ENCODE assay signal across 16 cellular contexts in genomic region chr6:151448623-151449022, GRCh38. TPM values are rescaled to one million over a fixed set of nuclear protein-coding genes. Genes with fewer than 3 reads are reported as not detected.
DNase-seq lines count a peak whose midpoint lies in the region; ATAC-seq and TF ChIP-seq lines count a peak whose summit lies in the region.
"Had no signal": no experiment of that assay in that cellular context is flagged by ENCODE, and none has a peak within 500 bp of the region (broad histone marks: within the 10 kb centered on the region; RNA-seq: fewer than 3 reads in every experiment).

No MANE protein-coding gene starts in this region.

- ATAC-seq in activated T-helper 17 cell treated with anti-CD3 and anti-CD28 coated beads, Interleukin-2, amount 50 U/mL, for 72 hours (replicated peaks) = no peak
- ATAC-seq in GM18907 (IDR thresholded peaks at IDR 0.05; ENCODE audit: unreplicated experiment) = no peak
- ATAC-seq: heart right ventricle, upper lobe of right lung had no signal

- no peaks in the 10 kb centered on the region for H3K9me3 Mint-ChIP-seq in MCF 10A (ENCODE audit: unreplicated experiment)
- H3K9me3 Mint-ChIP-seq in activated T-helper 17 cell treated with anti-CD3 and anti-CD28 coated beads, Interleukin-2, amount 50 U/mL, for 72 hours = no peaks in the 10 kb centered on the region
- H3K9me3 Mint-ChIP-seq in glutamatergic neuron (ENCODE audit: unreplicated experiment) = peaks cover 19% of the 10 kb centered on the region
- H3K9me3 Mint-ChIP-seq: activated naive CD4-positive, alpha-beta T cell treated with anti-CD3 and anti-CD28 coated beads, Interleukin-2, amount 50 U/mL, for 24 hours had no signal

- no peak for TF ChIP-seq POLR2A in breast epithelium (IDR thresholded peaks at IDR 0.05)

- H3K27me3 Mint-ChIP-seq in MCF 10A (ENCODE audit: insufficient read depth, unreplicated experiment) (no peaks in the 10 kb centered on the region), glutamatergic neuron (ENCODE audit: unreplicated experiment) (peaks cover 17% of the 10 kb centered on the region)
- H3K27me3 Mint-ChIP-seq in activated T-helper 17 cell treated with anti-CD3 and anti-CD28 coated beads, Interleukin-2, amount 50 U/mL, for 72 hours = no peaks in the 10 kb centered on the region
- H3K27me3 Mint-ChIP-seq: activated naive CD4-positive, alpha-beta T cell treated with anti-CD3 and anti-CD28 coated beads, Interleukin-2, amount 50 U/mL, for 24 hours had no signal

- H3K36me3 Mint-ChIP-seq in MCF 10A (ENCODE audit: insufficient read depth, unreplicated experiment) (peaks cover 11% of the 10 kb centered on the region), glutamatergic neuron (ENCODE audit: unreplicated experiment) (no peaks in the 10 kb centered on the region)
- peaks cover 36% of the 10 kb centered on the region for H3K36me3 Mint-ChIP-seq in activated T-helper 17 cell treated with anti-CD3 and anti-CD28 coated beads, Interleukin-2, amount 50 U/mL, for 72 hours (ENCODE audit: low read depth)

- intact Hi-C loops in MCF 10A (cut with micrococcal nuclease) = no loop called here
- intact Hi-C loops in breast epithelium (cut with DNase I; ENCODE audit: low total_unique reads) = no loop called here

- H3K4me1 ChIP-seq in breast epithelium = peaks cover 0 to 2% of the 10 kb centered on the region in 2 donors

- POLR2A ChIA-PET in MCF 10A (lab: Yijun Ruan, JAX) = interaction anchor here (0.6 to 0.7 kb wide), 3 partner anchors 39 to 914 kb away, joined by 3 read pairs; no protein-coding TSS in a partner anchor

- H3K9me3 ChIP-seq in breast epithelium = no peaks in the 10 kb centered on the region
- H3K9me3 ChIP-seq: ascending aorta, heart right ventricle, upper lobe of right lung had no signal

- DNase-seq in MCF 10A (ENCODE audit: unreplicated experiment) (no peak), breast epithelium (ENCODE audit: low spot score in 2 of 2) (no peak), glutamatergic neuron (no peak), COLO829 (ENCODE audit: low spot score) (no peak), dermis blood vessel endothelial cell (no peak), NCI-H2081 (lab: John Stamatoyannopoulos, UW) (no peak)
- DNase-seq: heart right ventricle, Karpas-422, retina, upper lobe of right lung had no signal

- no peak overlapping the region for H3K4me3 ChIP-seq in breast epithelium
- H3K4me3 ChIP-seq: ascending aorta, heart right ventricle, upper lobe of right lung had no signal

- CTCF ChIA-PET in MCF 10A (lab: Yijun Ruan, JAX) = interaction anchor here (1.2 kb wide), 1 partner anchor 31 kb away, joined by 3 read pairs; no protein-coding TSS in a partner anchor

- H3K27ac Mint-ChIP-seq in MCF 10A (ENCODE audit: low read depth, unreplicated experiment) (peak overlapping the region; percentile 68), glutamatergic neuron (ENCODE audit: unreplicated experiment) (peak overlapping the region; percentile 36)
- peak overlapping the region; percentile 4 for H3K27ac Mint-ChIP-seq in activated T-helper 17 cell treated with anti-CD3 and anti-CD28 coated beads, Interleukin-2, amount 50 U/mL, for 72 hours

- TF ChIP-seq CTCF in MCF 10A (IDR thresholded peaks at IDR 0.05; ENCODE audit: unreplicated experiment) (no peak), breast epithelium (IDR thresholded peaks at IDR 0.05) (no peak), glutamatergic neuron (IDR thresholded peaks at IDR 0.05; ENCODE audit: partially characterized antibody, unreplicated experiment) (peak; percentile 9)

- H3K4me1 Mint-ChIP-seq in MCF 10A (ENCODE audit: insufficient read depth, unreplicated experiment) (peaks cover 33% of the 10 kb centered on the region), glutamatergic neuron (ENCODE audit: low read depth, unreplicated experiment) (peaks cover 8% of the 10 kb centered on the region)
- peaks cover 10% of the 10 kb centered on the region for H3K4me1 Mint-ChIP-seq in activated T-helper 17 cell treated with anti-CD3 and anti-CD28 coated beads, Interleukin-2, amount 50 U/mL, for 72 hours

- H3K27ac ChIP-seq in breast epithelium = no peak overlapping the region
- H3K27ac ChIP-seq: heart right ventricle, upper lobe of right lung had no signal

- BruUV-seq in MCF 10A (replicated peaks; lab: Mats Ljungman, UMichigan) = no TSS peak

- H3K36me3 ChIP-seq in breast epithelium = no peaks in the 10 kb centered on the region
- H3K36me3 ChIP-seq: ascending aorta, upper lobe of right lung had no signal

- H3K4me3 Mint-ChIP-seq in MCF 10A (ENCODE audit: unreplicated experiment) (no peak overlapping the region), glutamatergic neuron (ENCODE audit: unreplicated experiment) (peak overlapping the region; percentile 35)
- H3K4me3 Mint-ChIP-seq in activated T-helper 17 cell treated with anti-CD3 and anti-CD28 coated beads, Interleukin-2, amount 50 U/mL, for 72 hours = no peak overlapping the region
- H3K4me3 Mint-ChIP-seq: activated naive CD4-positive, alpha-beta T cell treated with anti-CD3 and anti-CD28 coated beads, Interleukin-2, amount 50 U/mL, for 24 hours had no signal

- no peaks in the 10 kb centered on the region for H3K27me3 ChIP-seq in breast epithelium
- H3K27me3 ChIP-seq: ascending aorta, heart right ventricle, upper lobe of right lung had no signal

RNA-seq across cellular contexts. Expression of gene RMND1, which starts 3.3 kb away (rescaled TPM):
- total RNA-seq in MCF 10A (2022) (32.9 and 37.6 TPM in 2 replicates), breast epithelium (10 to 100 TPM; 25.3 to 34.1 (median 32.1) TPM), glutamatergic neuron (ENCODE audit: unreplicated experiment) (67.0 TPM), dermis blood vessel endothelial cell (27.9 and 32.2 TPM in 2 replicates)
- 10 to 100 TPM; 22.2 to 23.9 TPM for total RNA-seq in activated T-helper 17 cell treated with anti-CD3 and anti-CD28 coated beads, Interleukin-2, amount 50 U/mL, for 72 hours

RNA-seq across cellular contexts. Expression of gene CCDC170, which starts 45.2 kb away (rescaled TPM):
- total RNA-seq in MCF 10A (2022) = not detected in 2 replicates
- 1 to 10 TPM; 3.5 to 9.8 (median 9.4) TPM for total RNA-seq in breast epithelium
- not detected for total RNA-seq in activated T-helper 17 cell treated with anti-CD3 and anti-CD28 coated beads, Interleukin-2, amount 50 U/mL, for 72 hours
- not detected for total RNA-seq in glutamatergic neuron (ENCODE audit: unreplicated experiment)
- total RNA-seq in dermis blood vessel endothelial cell = not detected in 2 replicates
- total RNA-seq: activated CD8-positive, alpha-beta memory T cell treated with anti-CD3 and anti-CD28 coated beads for 36 hours; ascending aorta; H4 had no signal

RNA-seq across cellular contexts. Expression of gene ZBTB2, which starts 57.3 kb away (rescaled TPM):
- total RNA-seq in MCF 10A (2022) (10.7 and 15.6 TPM in 2 replicates), breast epithelium (10 to 100 TPM in 2 of 3 donors, 1 to 10 TPM in 1; 9.9 to 20.5 (median 15.1) TPM), glutamatergic neuron (ENCODE audit: unreplicated experiment) (6.7 TPM), dermis blood vessel endothelial cell (8.0 and 10.6 TPM in 2 replicates)
- 10 to 100 TPM; 12.9 to 19.0 TPM for total RNA-seq in activated T-helper 17 cell treated with anti-CD3 and anti-CD28 coated beads, Interleukin-2, amount 50 U/mL, for 72 hours

Comparison
In these comparisons a context has a peak if more than half of its experiments do, and no peak if none do; other contexts are left out.
1. H3K27ac Mint-ChIP-seq: peak in every context shown above with its lines; median percentile 68 in MCF 10A; 36 in glutamatergic neuron; 4 in activated T-helper 17 cell treated with anti-CD3 and anti-CD28 coated beads, Interleukin-2, amount 50 U/mL, for 72 hours.